In genomic region chr10:119907695-119908094, GRCh38 we compare ENCODE assay signal across 4 cellular contexts. TPM values are rescaled to one million over a fixed set of nuclear protein-coding genes. Genes with fewer than 3 reads are reported as not detected.
DNase-seq lines count a peak whose midpoint lies in the region; ATAC-seq, FAIRE-seq and TF ChIP-seq lines count a peak whose summit lies in the region.
"Not testable (repeated sequence)": the region's sequence is repeated elsewhere in the genome, so short reads cannot be mapped to it uniquely, and the experiment has no call there.

No MANE protein-coding gene starts in this region.

- H3K36me3 ChIP-seq in GM23248 (ENCODE audit: low read depth) (peaks cover 61% of the 10 kb centered on the region), HEK293 (ENCODE audit: control insufficient read depth in 2 of 2, insufficient read depth in 1 of 2, low read length in 2 of 2) (peaks cover 81 to 85% of the 10 kb centered on the region in 2 experiments), HepG2 (replicated peaks in 1 of 2; ENCODE audit: control insufficient read depth in 1 of 2, insufficient read depth in 2 of 2, low read length in 2 of 2) (peaks cover 13 to 55% of the 10 kb centered on the region in 2 experiments)

- WGBS in GM23248 (ENCODE audit: low coverage in 1 of 2, low lambda C conversion rate in 2 of 2, missing lambda C conversion rate in 2 of 2), 2 experiments = 95 to 99% methylated on average over 7 of the region's 7 CpGs
- WGBS in HepG2 (ENCODE audit: low lambda C conversion rate) = 96% methylated on average over 7 of the region's 7 CpGs

- not testable (repeated sequence) for DNase-seq in GM23248; HepG2 (ENCODE audit: low spot score); stimulated activated naive B cell treated with anti-CD40 and anti-IgM and Interleukin-4, amounts not matched to agents 10 μg/mL and 1 μg/mL and 100 μg/mL, for 72 hours

- ATAC-seq in HepG2; stimulated activated naive B cell treated with anti-CD40 and anti-IgM and Interleukin-4, amounts not matched to agents 10 μg/mL and 1 μg/mL and 100 μg/mL, for 72 hours (replicated peaks): not testable (repeated sequence)

- TF ChIP-seq CTCF in HEK293 (tag by site-specific recombination; IDR thresholded peaks at IDR 0.05); HepG2 (CRISPR knock-in tag; IDR thresholded peaks at IDR 0.05): not testable (repeated sequence)

- CTCF ChIA-PET in HEK293 (lab: Yijun Ruan, JAX); HepG2 (lab: Yijun Ruan, JAX; ENCODE audit: low intra/inter-chr PET ratio, low total read pairs): not testable (repeated sequence)

- H3K9ac ChIP-seq in GM23248; HepG2 (ENCODE audit: insufficient read depth, low read depth, low read length): not testable (repeated sequence)

- intact Hi-C loops in HepG2 (cut with micrococcal nuclease; ENCODE audit: unreplicated experiment) = not testable (repeated sequence)

- H3K9me2 ChIP-seq in GM23248 (ENCODE audit: insufficient read depth) = not testable (repeated sequence)

- peaks cover 36% of the 10 kb centered on the region in 2 donors for H3K36me3 Mint-ChIP-seq in stimulated activated naive B cell treated with anti-CD40 and anti-IgM and Interleukin-4, amounts not matched to agents 10 μg/mL and 1 μg/mL and 100 μg/mL, for 72 hours

- H3K9me3 ChIP-seq in GM23248 (ENCODE audit: low read depth); HEK293 (ENCODE audit: control insufficient read depth, insufficient read depth, low read depth, low read length); HepG2 (ENCODE audit: low read length): not testable (repeated sequence)

- not testable (repeated sequence) for TF ChIP-seq POLR2A in HepG2 (IDR thresholded peaks at IDR 0.05; ENCODE audit: insufficient read depth in 1 of 2, low read depth in 2 of 2, low read length in 2 of 2)

- not testable (repeated sequence) for H3K4me2 ChIP-seq in GM23248 (ENCODE audit: unreplicated experiment); HepG2 (ENCODE audit: low read depth, low read length)

- POLR2A ChIA-PET in HEK293 (lab: Yijun Ruan, JAX); HepG2 (lab: Yijun Ruan, JAX): not testable (repeated sequence)

- peak overlapping the region; percentile 25; the same call in 1 of the 2 replicates for H3K27ac ChIP-seq in GM23248
- not testable (repeated sequence) for H3K27ac ChIP-seq in HEK293 (ENCODE audit: extremely low read depth, low read depth, low read length); HepG2 (ENCODE audit: extremely low read length, insufficient read depth, low read length)

- not testable (repeated sequence) for H3K4me1 ChIP-seq in GM23248 (ENCODE audit: insufficient read depth); HEK293 (ENCODE audit: control insufficient read depth, insufficient read depth, low read length); HepG2 (ENCODE audit: insufficient read depth, low read length)

- H4K20me1 ChIP-seq in GM23248 (ENCODE audit: insufficient read depth); HepG2 (ENCODE audit: insufficient read depth, low read length): not testable (repeated sequence)

- H3K9me3 Mint-ChIP-seq in stimulated activated naive B cell treated with anti-CD40 and anti-IgM and Interleukin-4, amounts not matched to agents 10 μg/mL and 1 μg/mL and 100 μg/mL, for 72 hours = not testable (repeated sequence)

- BruUV-seq in HepG2 (replicated peaks; lab: Mats Ljungman, UMichigan) = not testable (repeated sequence)

- TF ChIP-seq EP300 in HepG2 (IDR thresholded peaks at IDR 0.05; ENCODE audit: low read depth in 2 of 2, low read length in 2 of 2); HepG2 (CRISPR knock-in tag; IDR thresholded peaks at IDR 0.05; ENCODE audit: borderline replicate concordance): not testable (repeated sequence)

- H3K4me1 Mint-ChIP-seq in stimulated activated naive B cell treated with anti-CD40 and anti-IgM and Interleukin-4, amounts not matched to agents 10 μg/mL and 1 μg/mL and 100 μg/mL, for 72 hours = not testable (repeated sequence)

- not testable (repeated sequence) for H3K27me3 Mint-ChIP-seq in stimulated activated naive B cell treated with anti-CD40 and anti-IgM and Interleukin-4, amounts not matched to agents 10 μg/mL and 1 μg/mL and 100 μg/mL, for 72 hours

- H2AFZ ChIP-seq in GM23248; HepG2 (ENCODE audit: low read length): not testable (repeated sequence)

- not testable (repeated sequence) for TF ChIP-seq RAD21 in HepG2 (CRISPR knock-in tag; IDR thresholded peaks at IDR 0.05)

- FAIRE-seq in HepG2 (lab: Jason Lieb, UNC) = not testable (repeated sequence)

- in situ Hi-C loops in GM23248 (cut with MboI); HepG2 (cut with HindIII; ENCODE audit: extremely low pct_ligation_motif_present, low pct_unique_long_range_greater_than_20kb): not testable (repeated sequence)

- H3F3A ChIP-seq in GM23248 (ENCODE audit: insufficient read depth) = not testable (repeated sequence)

- not testable (repeated sequence) for H3K4me3 ChIP-seq in GM23248; HEK293 (ENCODE audit: low read depth, low read length); HepG2 (replicated peaks in 1 of 3; ENCODE audit: insufficient read depth in 1 of 3, low read depth in 2 of 3, low read length in 3 of 3)

- H3K27ac Mint-ChIP-seq in stimulated activated naive B cell treated with anti-CD40 and anti-IgM and Interleukin-4, amounts not matched to agents 10 μg/mL and 1 μg/mL and 100 μg/mL, for 72 hours = peak overlapping the region; percentile 7

- H3K27me3 ChIP-seq in GM23248 (replicated peaks; ENCODE audit: insufficient read depth); HepG2 (ENCODE audit: control insufficient read depth in 1 of 2, insufficient read depth in 2 of 2, low read length in 2 of 2): not testable (repeated sequence)

- H3K79me2 ChIP-seq in GM23248 (ENCODE audit: insufficient read depth) = peaks cover 72% of the 10 kb centered on the region
- not testable (repeated sequence) for H3K79me2 ChIP-seq in HepG2 (ENCODE audit: insufficient read depth, low read length)

- H3K4me3 Mint-ChIP-seq in stimulated activated naive B cell treated with anti-CD40 and anti-IgM and Interleukin-4, amounts not matched to agents 10 μg/mL and 1 μg/mL and 100 μg/mL, for 72 hours = not testable (repeated sequence)

RNA-seq across cellular contexts. Expression of gene SEC23IP, which starts 15.2 kb away (rescaled TPM):
- 19.3 and 23.6 TPM in 2 replicates for total RNA-seq in GM23248 (2014; rRNA removed; shearing (Covaris generic))
- polyA plus RNA-seq in GM23248 (2016; fragmentation: Nextera tagmentation; extraction: Ambion mirVana) (44.2 and 55.0 TPM in 2 replicates), HepG2 (2011; rRNA removed) (27.2 and 32.3 TPM in 2 replicates)
- 57.7 and 84.4 TPM in 2 replicates for total RNA-seq in HepG2 (2016; rRNA removed; fragmentation: Illumina TruSeq; extraction: Trizol)
- total RNA-seq in HepG2 (2016; cell fraction: cytosol; rRNA removed; fragmentation: Illumina TruSeq; extraction: Trizol; ENCODE audit: low read depth) = 9.5 and 11.1 TPM in 2 replicates
- 61.6 and 82.9 TPM in 2 replicates for total RNA-seq in HepG2 (2016; cell fraction: insoluble cytoplasmic fraction; rRNA removed; fragmentation: Illumina TruSeq; extraction: Trizol)
- 21.4 and 27.3 TPM in 2 replicates for total RNA-seq in HepG2 (2016; cell fraction: membrane; rRNA removed; fragmentation: Illumina TruSeq; extraction: Trizol)
- total RNA-seq in HepG2 (2016; cell fraction: nucleus; rRNA removed; fragmentation: Illumina TruSeq; extraction: Trizol) = 37.5 and 40.7 TPM in 2 replicates
- 20.8 and 24.8 TPM in 2 replicates for polyA plus RNA-seq in HepG2 (2011; cell fraction: cytosol; rRNA removed)
- polyA plus RNA-seq in HepG2 (2011; cell fraction: nucleus; rRNA removed) = 26.2 and 30.7 TPM in 2 replicates
- polyA plus RNA-seq in HepG2 (2012) = 29.8 and 41.2 TPM in 2 replicates
- polyA plus RNA-seq in HepG2 (2016; cell fraction: cytosol; fragmentation: Illumina TruSeq; extraction: Trizol; ENCODE audit: low read depth) = 2.7 and 3.6 TPM in 2 replicates
- polyA plus RNA-seq in HepG2 (2016; cell fraction: insoluble cytoplasmic fraction; fragmentation: Illumina TruSeq; extraction: Trizol; ENCODE audit: low read depth) = 75.5 and 79.2 TPM in 2 replicates
- 7.8 and 9.4 TPM in 2 replicates for polyA plus RNA-seq in HepG2 (2016; cell fraction: membrane; fragmentation: Illumina TruSeq; extraction: Trizol; ENCODE audit: low read depth)
- 34.9 and 41.1 TPM in 2 replicates for polyA plus RNA-seq in HepG2 (2016; cell fraction: nucleus; fragmentation: Illumina TruSeq; extraction: Trizol; ENCODE audit: insufficient read depth, low read depth)
- 110 and 131 TPM in 2 replicates for polyA minus RNA-seq in HepG2 (2011; rRNA and poly(A)+ RNA removed; ENCODE audit: low replicate concordance)
- 45.9 and 60.1 TPM in 2 replicates for polyA minus RNA-seq in HepG2 (2011; cell fraction: cytosol; rRNA and poly(A)+ RNA removed)
- polyA minus RNA-seq in HepG2 (2011; cell fraction: nucleus; rRNA and poly(A)+ RNA removed) = 47.7 and 48.2 TPM in 2 replicates

RNA-seq across cellular contexts. Expression of gene MCMBP, which starts 35.1 kb away (rescaled TPM):
- 52.2 and 53.7 TPM in 2 replicates for total RNA-seq in GM23248 (2014; rRNA removed; shearing (Covaris generic))
- 45.6 and 47.9 TPM in 2 replicates for polyA plus RNA-seq in GM23248 (2016; fragmentation: Nextera tagmentation; extraction: Ambion mirVana)
- total RNA-seq in HepG2 (2016; rRNA removed; fragmentation: Illumina TruSeq; extraction: Trizol) = 62.4 and 71.8 TPM in 2 replicates
- 8.5 and 9.5 TPM in 2 replicates for total RNA-seq in HepG2 (2016; cell fraction: cytosol; rRNA removed; fragmentation: Illumina TruSeq; extraction: Trizol; ENCODE audit: low read depth)
- total RNA-seq in HepG2 (2016; cell fraction: insoluble cytoplasmic fraction; rRNA removed; fragmentation: Illumina TruSeq; extraction: Trizol) = 61.6 and 74.1 TPM in 2 replicates
- total RNA-seq in HepG2 (2016; cell fraction: membrane; rRNA removed; fragmentation: Illumina TruSeq; extraction: Trizol) = 20.8 and 21.4 TPM in 2 replicates
- total RNA-seq in HepG2 (2016; cell fraction: nucleus; rRNA removed; fragmentation: Illumina TruSeq; extraction: Trizol) = 36.7 and 40.4 TPM in 2 replicates
- 30.2 and 35.7 TPM in 2 replicates for polyA plus RNA-seq in HepG2 (2011; rRNA removed)
- 25.1 and 34.5 TPM in 2 replicates for polyA plus RNA-seq in HepG2 (2011; cell fraction: cytosol; rRNA removed)
- polyA plus RNA-seq in HepG2 (2011; cell fraction: nucleus; rRNA removed) = 15.4 and 17.1 TPM in 2 replicates
- polyA plus RNA-seq in HepG2 (2012) = 32.4 and 37.2 TPM in 2 replicates
- 3.7 and 3.9 TPM in 2 replicates for polyA plus RNA-seq in HepG2 (2016; cell fraction: cytosol; fragmentation: Illumina TruSeq; extraction: Trizol; ENCODE audit: low read depth)
- polyA plus RNA-seq in HepG2 (2016; cell fraction: insoluble cytoplasmic fraction; fragmentation: Illumina TruSeq; extraction: Trizol; ENCODE audit: low read depth) = 61.3 and 62.2 TPM in 2 replicates
- polyA plus RNA-seq in HepG2 (2016; cell fraction: membrane; fragmentation: Illumina TruSeq; extraction: Trizol; ENCODE audit: low read depth) = 10.4 and 11.4 TPM in 2 replicates
- polyA plus RNA-seq in HepG2 (2016; cell fraction: nucleus; fragmentation: Illumina TruSeq; extraction: Trizol; ENCODE audit: insufficient read depth, low read depth) = 40.7 and 46.5 TPM in 2 replicates
- 35.0 and 101 TPM in 2 replicates for polyA minus RNA-seq in HepG2 (2011; rRNA and poly(A)+ RNA removed; ENCODE audit: low replicate concordance)
- polyA minus RNA-seq in HepG2 (2011; cell fraction: cytosol; rRNA and poly(A)+ RNA removed) = 29.6 and 29.9 TPM in 2 replicates
- 36.1 and 39.2 TPM in 2 replicates for polyA minus RNA-seq in HepG2 (2011; cell fraction: nucleus; rRNA and poly(A)+ RNA removed)
